Comparison of ENCODE assay signal across 1 cellular context in genomic region chr15:34583399-34584320, GRCh38.
TF ChIP-seq lines count a peak whose summit lies in the region.

A gene with protein sequence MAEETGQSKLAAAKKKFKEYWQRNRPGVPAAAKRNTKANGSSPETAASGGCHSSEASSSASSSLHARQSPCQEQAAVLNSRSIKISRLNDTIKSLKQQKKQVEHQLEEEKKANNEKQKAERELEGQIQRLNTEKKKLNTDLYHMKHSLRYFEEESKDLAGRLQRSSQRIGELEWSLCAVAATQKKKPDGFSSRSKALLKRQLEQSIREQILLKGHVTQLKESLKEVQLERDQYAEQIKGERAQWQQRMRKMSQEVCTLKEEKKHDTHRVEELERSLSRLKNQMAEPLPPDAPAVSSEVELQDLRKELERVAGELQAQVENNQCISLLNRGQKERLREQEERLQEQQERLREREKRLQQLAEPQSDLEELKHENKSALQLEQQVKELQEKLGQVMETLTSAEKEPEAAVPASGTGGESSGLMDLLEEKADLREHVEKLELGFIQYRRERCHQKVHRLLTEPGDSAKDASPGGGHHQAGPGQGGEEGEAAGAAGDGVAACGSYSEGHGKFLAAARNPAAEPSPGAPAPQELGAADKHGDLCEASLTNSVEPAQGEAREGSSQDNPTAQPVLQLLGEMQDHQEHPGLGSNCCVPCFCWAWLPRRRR (minus strand): TSS chr15:34583651. CDS start chr15:34535912, 47,739 bp downstream.

TF ChIP-seq in HepG2, 621 proteins besides CTCF, POLR2A, EP300 and RAD21 (continued from another document and continues in another):
- peak; percentile 44 for TF ChIP-seq IKZF4 (CRISPR knock-in tag; IDR thresholded peaks at IDR 0.05; ENCODE audit: borderline replicate concordance, low read depth, not compliant biosample characterization)
- TF ChIP-seq, protein P1, sequence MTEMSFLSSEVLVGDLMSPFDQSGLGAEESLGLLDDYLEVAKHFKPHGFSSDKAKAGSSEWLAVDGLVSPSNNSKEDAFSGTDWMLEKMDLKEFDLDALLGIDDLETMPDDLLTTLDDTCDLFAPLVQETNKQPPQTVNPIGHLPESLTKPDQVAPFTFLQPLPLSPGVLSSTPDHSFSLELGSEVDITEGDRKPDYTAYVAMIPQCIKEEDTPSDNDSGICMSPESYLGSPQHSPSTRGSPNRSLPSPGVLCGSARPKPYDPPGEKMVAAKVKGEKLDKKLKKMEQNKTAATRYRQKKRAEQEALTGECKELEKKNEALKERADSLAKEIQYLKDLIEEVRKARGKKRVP (CRISPR knock-in tag; IDR thresholded peaks at IDR 0.05), result no peak
- TF ChIP-seq POLR2AphosphoS2 (IDR thresholded peaks at IDR 0.05; ENCODE audit: low read depth, low read length), result no peak
- TF ChIP-seq ZNF414 (CRISPR knock-in tag; IDR thresholded peaks at IDR 0.05), result no peak
- no peak for TF ChIP-seq ZFP37 (CRISPR knock-in tag; IDR thresholded peaks at IDR 0.05; ENCODE audit: borderline replicate concordance)
- TF ChIP-seq HIVEP1 (CRISPR knock-in tag; IDR thresholded peaks at IDR 0.05), result no peak
- no peak for TF ChIP-seq GZF1 (CRISPR knock-in tag; IDR thresholded peaks at IDR 0.05)
- TF ChIP-seq TGIF2 (CRISPR knock-in tag; IDR thresholded peaks at IDR 0.05), result no peak
- TF ChIP-seq ZNF276 (CRISPR knock-in tag; IDR thresholded peaks at IDR 0.05; ENCODE audit: low read depth), result 0 out of 2 replicates have a peak, but pooled peaks have one; percentile 16
- peak; percentile 9; the same call in 1 of the 2 replicates for TF ChIP-seq BCL6 (CRISPR knock-in tag; IDR thresholded peaks at IDR 0.05)
- 0 out of 2 replicates have a peak, but pooled peaks have one; percentile 50 for TF ChIP-seq ZNF256 (CRISPR knock-in tag; conservative IDR thresholded peaks at IDR 0.05)
- TF ChIP-seq ZNF605 (CRISPR knock-in tag; IDR thresholded peaks at IDR 0.05), result peak; percentile 71; the same call in 1 of the 2 replicates
- no peak for TF ChIP-seq IRF2 (CRISPR knock-in tag; IDR thresholded peaks at IDR 0.05)
- no peak for TF ChIP-seq YY1 (IDR thresholded peaks at IDR 0.05; ENCODE audit: insufficient read depth, insufficient replicate concordance, low read depth, low read length)
- peak; percentile 62; the same call in 1 of the 2 replicates for TF ChIP-seq ZNF280D (CRISPR knock-in tag; IDR thresholded peaks at IDR 0.05)
- TF ChIP-seq, protein P2, sequence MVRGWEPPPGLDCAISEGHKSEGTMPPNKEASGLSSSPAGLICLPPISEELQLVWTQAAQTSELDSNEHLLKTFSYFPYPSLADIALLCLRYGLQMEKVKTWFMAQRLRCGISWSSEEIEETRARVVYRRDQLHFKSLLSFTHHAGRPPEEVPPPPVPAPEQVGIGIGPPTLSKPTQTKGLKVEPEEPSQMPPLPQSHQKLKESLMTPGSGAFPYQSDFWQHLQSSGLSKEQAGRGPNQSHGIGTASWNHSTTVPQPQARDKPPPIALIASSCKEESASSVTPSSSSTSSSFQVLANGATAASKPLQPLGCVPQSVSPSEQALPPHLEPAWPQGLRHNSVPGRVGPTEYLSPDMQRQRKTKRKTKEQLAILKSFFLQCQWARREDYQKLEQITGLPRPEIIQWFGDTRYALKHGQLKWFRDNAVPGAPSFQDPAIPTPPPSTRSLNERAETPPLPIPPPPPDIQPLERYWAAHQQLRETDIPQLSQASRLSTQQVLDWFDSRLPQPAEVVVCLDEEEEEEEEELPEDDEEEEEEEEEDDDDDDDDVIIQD (CRISPR knock-in tag; IDR thresholded peaks at IDR 0.05; ENCODE audit: low read depth), result no peak
- TF ChIP-seq FLYWCH1 (CRISPR knock-in tag; IDR thresholded peaks at IDR 0.05), result no peak
- TF ChIP-seq HHEX (CRISPR knock-in tag; IDR thresholded peaks at IDR 0.05), result no peak
- no peak for TF ChIP-seq ZNF468 (CRISPR knock-in tag; IDR thresholded peaks at IDR 0.05)
- TF ChIP-seq, protein P3, sequence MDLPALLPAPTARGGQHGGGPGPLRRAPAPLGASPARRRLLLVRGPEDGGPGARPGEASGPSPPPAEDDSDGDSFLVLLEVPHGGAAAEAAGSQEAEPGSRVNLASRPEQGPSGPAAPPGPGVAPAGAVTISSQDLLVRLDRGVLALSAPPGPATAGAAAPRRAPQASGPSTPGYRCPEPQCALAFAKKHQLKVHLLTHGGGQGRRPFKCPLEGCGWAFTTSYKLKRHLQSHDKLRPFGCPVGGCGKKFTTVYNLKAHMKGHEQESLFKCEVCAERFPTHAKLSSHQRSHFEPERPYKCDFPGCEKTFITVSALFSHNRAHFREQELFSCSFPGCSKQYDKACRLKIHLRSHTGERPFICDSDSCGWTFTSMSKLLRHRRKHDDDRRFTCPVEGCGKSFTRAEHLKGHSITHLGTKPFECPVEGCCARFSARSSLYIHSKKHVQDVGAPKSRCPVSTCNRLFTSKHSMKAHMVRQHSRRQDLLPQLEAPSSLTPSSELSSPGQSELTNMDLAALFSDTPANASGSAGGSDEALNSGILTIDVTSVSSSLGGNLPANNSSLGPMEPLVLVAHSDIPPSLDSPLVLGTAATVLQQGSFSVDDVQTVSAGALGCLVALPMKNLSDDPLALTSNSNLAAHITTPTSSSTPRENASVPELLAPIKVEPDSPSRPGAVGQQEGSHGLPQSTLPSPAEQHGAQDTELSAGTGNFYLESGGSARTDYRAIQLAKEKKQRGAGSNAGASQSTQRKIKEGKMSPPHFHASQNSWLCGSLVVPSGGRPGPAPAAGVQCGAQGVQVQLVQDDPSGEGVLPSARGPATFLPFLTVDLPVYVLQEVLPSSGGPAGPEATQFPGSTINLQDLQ (CRISPR knock-in tag; IDR thresholded peaks at IDR 0.05), result no peak
- no peak for TF ChIP-seq SOX6 (IDR thresholded peaks at IDR 0.05)
- TF ChIP-seq SOX6 (CRISPR knock-in tag; IDR thresholded peaks at IDR 0.05), result peak; percentile 50; the same call in 1 of the 2 replicates
- TF ChIP-seq, protein P4, sequence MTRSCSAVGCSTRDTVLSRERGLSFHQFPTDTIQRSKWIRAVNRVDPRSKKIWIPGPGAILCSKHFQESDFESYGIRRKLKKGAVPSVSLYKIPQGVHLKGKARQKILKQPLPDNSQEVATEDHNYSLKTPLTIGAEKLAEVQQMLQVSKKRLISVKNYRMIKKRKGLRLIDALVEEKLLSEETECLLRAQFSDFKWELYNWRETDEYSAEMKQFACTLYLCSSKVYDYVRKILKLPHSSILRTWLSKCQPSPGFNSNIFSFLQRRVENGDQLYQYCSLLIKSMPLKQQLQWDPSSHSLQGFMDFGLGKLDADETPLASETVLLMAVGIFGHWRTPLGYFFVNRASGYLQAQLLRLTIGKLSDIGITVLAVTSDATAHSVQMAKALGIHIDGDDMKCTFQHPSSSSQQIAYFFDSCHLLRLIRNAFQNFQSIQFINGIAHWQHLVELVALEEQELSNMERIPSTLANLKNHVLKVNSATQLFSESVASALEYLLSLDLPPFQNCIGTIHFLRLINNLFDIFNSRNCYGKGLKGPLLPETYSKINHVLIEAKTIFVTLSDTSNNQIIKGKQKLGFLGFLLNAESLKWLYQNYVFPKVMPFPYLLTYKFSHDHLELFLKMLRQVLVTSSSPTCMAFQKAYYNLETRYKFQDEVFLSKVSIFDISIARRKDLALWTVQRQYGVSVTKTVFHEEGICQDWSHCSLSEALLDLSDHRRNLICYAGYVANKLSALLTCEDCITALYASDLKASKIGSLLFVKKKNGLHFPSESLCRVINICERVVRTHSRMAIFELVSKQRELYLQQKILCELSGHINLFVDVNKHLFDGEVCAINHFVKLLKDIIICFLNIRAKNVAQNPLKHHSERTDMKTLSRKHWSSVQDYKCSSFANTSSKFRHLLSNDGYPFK (CRISPR knock-in tag; IDR thresholded peaks at IDR 0.05; ENCODE audit: borderline replicate concordance), result no peak; the same call in 1 of the 2 replicates
- TF ChIP-seq, protein P5, sequence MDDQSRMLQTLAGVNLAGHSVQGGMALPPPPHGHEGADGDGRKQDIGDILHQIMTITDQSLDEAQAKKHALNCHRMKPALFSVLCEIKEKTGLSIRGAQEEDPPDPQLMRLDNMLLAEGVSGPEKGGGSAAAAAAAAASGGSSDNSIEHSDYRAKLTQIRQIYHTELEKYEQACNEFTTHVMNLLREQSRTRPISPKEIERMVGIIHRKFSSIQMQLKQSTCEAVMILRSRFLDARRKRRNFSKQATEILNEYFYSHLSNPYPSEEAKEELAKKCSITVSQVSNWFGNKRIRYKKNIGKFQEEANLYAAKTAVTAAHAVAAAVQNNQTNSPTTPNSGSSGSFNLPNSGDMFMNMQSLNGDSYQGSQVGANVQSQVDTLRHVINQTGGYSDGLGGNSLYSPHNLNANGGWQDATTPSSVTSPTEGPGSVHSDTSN (CRISPR knock-in tag; IDR thresholded peaks at IDR 0.05; ENCODE audit: borderline replicate concordance), result peak; percentile 40; the same call in 1 of the 2 replicates
- TF ChIP-seq AKNA (CRISPR knock-in tag; IDR thresholded peaks at IDR 0.05; ENCODE audit: borderline replicate concordance), result peak; percentile 66; the same call in 1 of the 2 replicates
- TF ChIP-seq, protein P6, sequence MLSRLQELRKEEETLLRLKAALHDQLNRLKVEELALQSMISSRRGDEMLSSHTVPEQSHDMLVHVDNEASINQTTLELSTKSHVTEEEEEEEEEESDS (CRISPR knock-in tag; IDR thresholded peaks at IDR 0.05; ENCODE audit: borderline replicate concordance), result no peak
- TF ChIP-seq ZNF562 (CRISPR knock-in tag; IDR thresholded peaks at IDR 0.05; ENCODE audit: borderline replicate concordance), result no peak
- no peak; the same call in 1 of the 2 replicates for TF ChIP-seq ZNF724P (CRISPR knock-in tag; IDR thresholded peaks at IDR 0.05; ENCODE audit: borderline replicate concordance)
- no peak for TF ChIP-seq YEATS2 (CRISPR knock-in tag; IDR thresholded peaks at IDR 0.05; ENCODE audit: borderline replicate concordance)
- TF ChIP-seq BRCA1 (CRISPR knock-in tag; IDR thresholded peaks at IDR 0.05), result no peak
- TF ChIP-seq SALL1 (CRISPR knock-in tag; IDR thresholded peaks at IDR 0.05), result no peak; the same call in 1 of the 2 replicates
- no peak for TF ChIP-seq TCF12 (IDR thresholded peaks at IDR 0.05)
- no peak for TF ChIP-seq TCF12 (CRISPR knock-in tag; IDR thresholded peaks at IDR 0.05)
- TF ChIP-seq MED8 (CRISPR knock-in tag; IDR thresholded peaks at IDR 0.05; ENCODE audit: insufficient replicate concordance), result no peak
- no peak for TF ChIP-seq ATM (IDR thresholded peaks at IDR 0.05; ENCODE audit: borderline replicate concordance)
